In the genomic region with DNA sequence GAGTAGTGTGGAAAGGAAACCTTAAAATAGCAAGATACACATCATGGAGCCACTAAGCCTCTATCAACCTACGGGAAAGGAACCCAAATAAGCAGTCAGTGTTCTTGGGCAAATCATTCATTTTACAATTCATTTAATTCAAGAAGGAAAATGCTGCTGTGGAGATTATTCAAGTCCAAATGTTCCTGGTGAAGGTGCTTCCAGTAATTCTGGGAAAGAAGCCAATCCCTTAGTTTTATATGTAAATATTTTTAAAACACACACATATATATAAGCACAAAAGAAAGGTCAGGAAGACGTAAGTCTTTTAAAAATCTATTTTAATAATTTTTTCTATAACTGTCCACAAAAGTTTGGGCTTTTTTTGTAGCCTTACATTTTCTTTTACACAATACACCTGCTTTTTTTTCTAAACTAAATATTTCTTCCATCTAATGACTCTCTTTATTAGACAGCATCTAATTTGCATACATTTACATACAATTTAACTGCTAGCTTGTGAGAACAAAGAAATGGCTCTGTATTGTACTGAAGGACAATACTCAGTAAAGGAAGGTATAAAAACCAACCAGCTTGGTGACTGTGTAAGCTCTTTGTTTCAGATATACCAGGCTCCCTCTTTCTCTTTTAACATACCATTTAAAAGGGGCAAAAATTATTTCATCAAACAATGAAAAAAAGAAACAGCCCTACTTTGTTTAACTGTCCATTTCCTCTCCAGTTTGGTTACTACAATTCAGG, we compare ENCODE assay signal across 2 cellular contexts.
TF ChIP-seq lines count a peak whose summit lies in the region.

No MANE protein-coding gene starts in this region.

TF ChIP-seq in endothelial cell of umbilical vein, 7 proteins besides CTCF, POLR2A, EP300 and RAD21:
- TF ChIP-seq EZH2 (IDR thresholded peaks at IDR 0.05; ENCODE audit: borderline replicate concordance, low read depth, low read length, severe bottlenecking) (no peak), JUN (IDR thresholded peaks at IDR 0.05; ENCODE audit: borderline replicate concordance, insufficient read depth, insufficient read length, low read depth) (no peak), GATA2 (IDR thresholded peaks at IDR 0.05; ENCODE audit: insufficient read depth, insufficient read length, low read depth, low read length) (no peak), FOS (IDR thresholded peaks at IDR 0.05; ENCODE audit: borderline replicate concordance, insufficient read depth, low read length) (no peak), MYC (IDR thresholded peaks at IDR 0.05; ENCODE audit: low read depth, low read length) (no peak), POLR2AphosphoS5 (IDR thresholded peaks at IDR 0.05; ENCODE audit: insufficient read depth, low read depth, low read length) (no peak)
- TF ChIP-seq, protein P1, sequence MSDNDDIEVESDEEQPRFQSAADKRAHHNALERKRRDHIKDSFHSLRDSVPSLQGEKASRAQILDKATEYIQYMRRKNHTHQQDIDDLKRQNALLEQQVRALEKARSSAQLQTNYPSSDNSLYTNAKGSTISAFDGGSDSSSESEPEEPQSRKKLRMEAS (IDR thresholded peaks at IDR 0.05; ENCODE audit: insufficient read depth, insufficient read length): no peak

TF ChIP-seq in neural cell, 6 proteins besides CTCF, POLR2A, EP300 and RAD21:
- no peak for TF ChIP-seq TAF1 (IDR thresholded peaks at IDR 0.05; ENCODE audit: low read depth)
- no peak for TF ChIP-seq EZH2 (IDR thresholded peaks at IDR 0.05; ENCODE audit: borderline replicate concordance, insufficient read depth, low read length, poor library complexity, severe bottlenecking)
- no peak for TF ChIP-seq POLR2AphosphoS5 (IDR thresholded peaks at IDR 0.05)
- TF ChIP-seq, protein P2, sequence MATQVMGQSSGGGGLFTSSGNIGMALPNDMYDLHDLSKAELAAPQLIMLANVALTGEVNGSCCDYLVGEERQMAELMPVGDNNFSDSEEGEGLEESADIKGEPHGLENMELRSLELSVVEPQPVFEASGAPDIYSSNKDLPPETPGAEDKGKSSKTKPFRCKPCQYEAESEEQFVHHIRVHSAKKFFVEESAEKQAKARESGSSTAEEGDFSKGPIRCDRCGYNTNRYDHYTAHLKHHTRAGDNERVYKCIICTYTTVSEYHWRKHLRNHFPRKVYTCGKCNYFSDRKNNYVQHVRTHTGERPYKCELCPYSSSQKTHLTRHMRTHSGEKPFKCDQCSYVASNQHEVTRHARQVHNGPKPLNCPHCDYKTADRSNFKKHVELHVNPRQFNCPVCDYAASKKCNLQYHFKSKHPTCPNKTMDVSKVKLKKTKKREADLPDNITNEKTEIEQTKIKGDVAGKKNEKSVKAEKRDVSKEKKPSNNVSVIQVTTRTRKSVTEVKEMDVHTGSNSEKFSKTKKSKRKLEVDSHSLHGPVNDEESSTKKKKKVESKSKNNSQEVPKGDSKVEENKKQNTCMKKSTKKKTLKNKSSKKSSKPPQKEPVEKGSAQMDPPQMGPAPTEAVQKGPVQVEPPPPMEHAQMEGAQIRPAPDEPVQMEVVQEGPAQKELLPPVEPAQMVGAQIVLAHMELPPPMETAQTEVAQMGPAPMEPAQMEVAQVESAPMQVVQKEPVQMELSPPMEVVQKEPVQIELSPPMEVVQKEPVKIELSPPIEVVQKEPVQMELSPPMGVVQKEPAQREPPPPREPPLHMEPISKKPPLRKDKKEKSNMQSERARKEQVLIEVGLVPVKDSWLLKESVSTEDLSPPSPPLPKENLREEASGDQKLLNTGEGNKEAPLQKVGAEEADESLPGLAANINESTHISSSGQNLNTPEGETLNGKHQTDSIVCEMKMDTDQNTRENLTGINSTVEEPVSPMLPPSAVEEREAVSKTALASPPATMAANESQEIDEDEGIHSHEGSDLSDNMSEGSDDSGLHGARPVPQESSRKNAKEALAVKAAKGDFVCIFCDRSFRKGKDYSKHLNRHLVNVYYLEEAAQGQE (IDR thresholded peaks at IDR 0.05; ENCODE audit: borderline replicate concordance): no peak
- no peak for TF ChIP-seq SMC3 (conservative IDR thresholded peaks at IDR 0.05; ENCODE audit: poor library complexity)
- no peak for TF ChIP-seq MXI1 (conservative IDR thresholded peaks at IDR 0.05; ENCODE audit: poor library complexity, severe bottlenecking)
